Comparison of ENCODE assay signal across 15 cellular contexts in the genomic region with DNA sequence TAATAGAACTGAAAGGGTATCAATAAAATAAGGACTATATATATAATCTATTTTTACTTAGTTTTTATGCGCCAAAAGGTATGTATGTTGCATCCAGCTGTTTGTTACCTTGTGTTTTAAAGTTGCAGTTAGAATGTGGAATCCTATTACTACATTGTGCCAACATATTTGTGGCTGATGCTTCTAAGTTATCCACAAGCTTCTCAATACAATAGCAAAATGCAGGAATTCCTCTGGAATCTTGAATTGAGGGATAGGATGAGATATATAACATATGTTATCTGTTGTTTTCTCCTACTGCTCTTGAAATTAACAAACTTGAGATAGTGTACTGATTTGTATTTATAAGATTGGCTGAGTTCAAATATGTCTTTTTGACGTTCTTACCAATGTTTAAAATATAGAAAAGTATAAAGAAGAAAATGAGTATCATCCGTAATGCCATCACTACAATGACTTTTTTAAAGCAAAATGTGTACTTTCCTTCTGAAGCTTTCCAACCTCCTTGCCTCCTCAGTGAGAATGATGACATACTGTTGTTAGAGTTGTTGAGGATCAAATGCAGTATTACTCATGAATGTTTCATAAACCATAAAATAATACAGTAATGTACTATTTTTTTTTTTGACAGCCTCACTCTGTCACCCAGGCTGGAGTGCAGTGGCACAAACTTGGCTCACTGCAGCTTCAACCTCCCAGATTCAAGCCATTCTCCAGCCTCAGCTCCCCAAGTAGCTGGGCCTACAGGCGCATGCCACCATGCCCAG. TPM values are rescaled to one million over a fixed set of nuclear protein-coding genes. Genes with fewer than 3 reads are reported as not detected.
DNase-seq lines count a peak whose midpoint lies in the region; ATAC-seq and TF ChIP-seq lines count a peak whose summit lies in the region.
"Had no signal": no experiment of that assay in that cellular context is flagged by ENCODE, and none has a peak within 500 bp of the region (broad histone marks: within the 10 kb centered on the region; RNA-seq: fewer than 3 reads in every experiment).

No MANE protein-coding gene starts in this region.

- peaks cover 23% of the 10 kb centered on the region for H3K4me1 ChIP-seq in fibroblast of lung (ENCODE audit: control insufficient read depth, extremely low read depth, insufficient read depth, low read length)
- H3K4me1 ChIP-seq: SJCRH30 had no signal

- peak; percentile 58 for ATAC-seq in activated T-cell treated with anti-CD3 and anti-CD28 coated beads, Interleukin-2, amount 50 U/mL, for 4 hours
- ATAC-seq in SK-N-SH treated with all-trans-retinoic acid at 6 μM for 48 hours (peak; percentile 58), GM19324 (IDR thresholded peaks at IDR 0.05; ENCODE audit: low FRiP score, unreplicated experiment) (no peak), HG03139 (IDR thresholded peaks at IDR 0.05; ENCODE audit: unreplicated experiment) (no peak)
- ATAC-seq: body of pancreas had no signal

- peaks cover 100% of the 10 kb centered on the region for H3K79me2 ChIP-seq in fibroblast of lung (ENCODE audit: control insufficient read depth, insufficient read depth, low read length)

- peak overlapping the region in 1 of 4 experiments; percentile 42 for H3K4me3 ChIP-seq in fibroblast of lung (replicated peaks in 1 of 4; ENCODE audit: control extremely low read depth in 1 of 4, insufficient read depth in 1 of 4, low read depth in 3 of 4, low read length in 4 of 4)
- H3K4me3 ChIP-seq: body of pancreas, SJCRH30 had no signal

- no peak overlapping the region for H2AFZ ChIP-seq in fibroblast of lung (ENCODE audit: low read length)

- no peaks in the 10 kb centered on the region for H3K27me3 ChIP-seq in fibroblast of lung (ENCODE audit: control insufficient read depth, insufficient read depth, low read length)
- H3K27me3 ChIP-seq: body of pancreas, SJCRH30 had no signal

- H3K27ac ChIP-seq in fibroblast of lung (ENCODE audit: insufficient read depth, low read length) = peak overlapping the region; percentile 23
- H3K27ac ChIP-seq: body of pancreas, C4-2B, SJCRH30 had no signal

- DNase-seq in activated T-cell treated with anti-CD3 and anti-CD28 coated beads, Interleukin-2, amount 50 U/mL, for 4 hours = no peak
- DNase-seq in activated T-cell treated with anti-CD3 and anti-CD28 coated beads for 4 hours = no peak
- peak; percentile 78 to 79 for DNase-seq in fibroblast of lung (ENCODE audit: low read depth in 2 of 2)
- no peak for DNase-seq in NCI-H774 (lab: John Stamatoyannopoulos, UW)
- DNase-seq: activated CD4-positive, alpha-beta T cell treated with anti-CD3 and anti-CD28 coated beads for 1 hour; body of pancreas; NCI-H446; occipital lobe; SJCRH30; stimulated activated naive CD4-positive, alpha-beta T cell had no signal

- peaks cover 38% of the 10 kb centered on the region for H3K36me3 Mint-ChIP-seq in activated T-cell treated with anti-CD3 and anti-CD28 coated beads, Interleukin-2, amount 50 U/mL, for 4 hours (ENCODE audit: insufficient read depth)
- peaks cover 64% of the 10 kb centered on the region for H3K36me3 Mint-ChIP-seq in stimulated activated naive CD8-positive, alpha-beta T cell treated with anti-CD3 and anti-CD28 coated beads, Interleukin-15, Interleukin-2, amounts not matched to agents 100 ng/mL and 50 ng/mL, for 24 hours (ENCODE audit: low read depth)

- peak overlapping the region; percentile 67 for H3K4me2 ChIP-seq in fibroblast of lung (ENCODE audit: extremely low read depth, insufficient read depth, low read length)

- peak overlapping the region; percentile 58 for H3K4me3 Mint-ChIP-seq in activated T-cell treated with anti-CD3 and anti-CD28 coated beads, Interleukin-2, amount 50 U/mL, for 4 hours
- peak overlapping the region; percentile 64 for H3K4me3 Mint-ChIP-seq in stimulated activated naive CD8-positive, alpha-beta T cell treated with anti-CD3 and anti-CD28 coated beads, Interleukin-15, Interleukin-2, amounts not matched to agents 100 ng/mL and 50 ng/mL, for 24 hours

- H3K27ac Mint-ChIP-seq in stimulated activated naive CD8-positive, alpha-beta T cell treated with anti-CD3 and anti-CD28 coated beads, Interleukin-15, Interleukin-2, amounts not matched to agents 100 ng/mL and 50 ng/mL, for 24 hours = peak overlapping the region; percentile 82

- no peak for TF ChIP-seq CTCF in fibroblast of lung (conservative IDR thresholded peaks at IDR 0.05 in 1 of 2, IDR thresholded peaks at IDR 0.05 in 1 of 2; ENCODE audit: low read depth in 1 of 2, low read length in 2 of 2)

- H3K36me3 ChIP-seq in fibroblast of lung (ENCODE audit: control insufficient read depth, insufficient read depth, low read length) = no peaks in the 10 kb centered on the region

- H3K9me3 ChIP-seq in fibroblast of lung (ENCODE audit: control insufficient read depth, insufficient read depth, low read depth, low read length) = no peaks in the 10 kb centered on the region
- H3K9me3 ChIP-seq: body of pancreas had no signal

- peaks cover 7% of the 10 kb centered on the region for H4K20me1 ChIP-seq in fibroblast of lung (ENCODE audit: control insufficient read depth, extremely low read depth, insufficient read depth, low read length)

- no peak overlapping the region for H3K9ac ChIP-seq in fibroblast of lung (ENCODE audit: insufficient read depth, low read length)

- H3K9me3 Mint-ChIP-seq in activated T-cell treated with anti-CD3 and anti-CD28 coated beads, Interleukin-2, amount 50 U/mL, for 4 hours = no peaks in the 10 kb centered on the region
- no peaks in the 10 kb centered on the region for H3K9me3 Mint-ChIP-seq in stimulated activated naive CD8-positive, alpha-beta T cell treated with anti-CD3 and anti-CD28 coated beads, Interleukin-15, Interleukin-2, amounts not matched to agents 100 ng/mL and 50 ng/mL, for 24 hours

- no peaks in the 10 kb centered on the region for H3K27me3 Mint-ChIP-seq in activated T-cell treated with anti-CD3 and anti-CD28 coated beads, Interleukin-2, amount 50 U/mL, for 4 hours (ENCODE audit: low read depth)
- no peaks in the 10 kb centered on the region for H3K27me3 Mint-ChIP-seq in stimulated activated naive CD8-positive, alpha-beta T cell treated with anti-CD3 and anti-CD28 coated beads, Interleukin-15, Interleukin-2, amounts not matched to agents 100 ng/mL and 50 ng/mL, for 24 hours

- H3K4me1 Mint-ChIP-seq in activated T-cell treated with anti-CD3 and anti-CD28 coated beads, Interleukin-2, amount 50 U/mL, for 4 hours (ENCODE audit: low read depth) = peaks cover 79% of the 10 kb centered on the region
- H3K4me1 Mint-ChIP-seq in stimulated activated naive CD8-positive, alpha-beta T cell treated with anti-CD3 and anti-CD28 coated beads, Interleukin-15, Interleukin-2, amounts not matched to agents 100 ng/mL and 50 ng/mL, for 24 hours (ENCODE audit: low read depth) = peaks cover 94% of the 10 kb centered on the region

TF ChIP-seq in SK-N-SH treated with all-trans-retinoic acid at 6 μM for 48 hours, 23 proteins besides CTCF, POLR2A, EP300 and RAD21:
- TF ChIP-seq ESRRG (CRISPR knock-in tag; IDR thresholded peaks at IDR 0.05) = no peak
- TF ChIP-seq, protein P1, sequence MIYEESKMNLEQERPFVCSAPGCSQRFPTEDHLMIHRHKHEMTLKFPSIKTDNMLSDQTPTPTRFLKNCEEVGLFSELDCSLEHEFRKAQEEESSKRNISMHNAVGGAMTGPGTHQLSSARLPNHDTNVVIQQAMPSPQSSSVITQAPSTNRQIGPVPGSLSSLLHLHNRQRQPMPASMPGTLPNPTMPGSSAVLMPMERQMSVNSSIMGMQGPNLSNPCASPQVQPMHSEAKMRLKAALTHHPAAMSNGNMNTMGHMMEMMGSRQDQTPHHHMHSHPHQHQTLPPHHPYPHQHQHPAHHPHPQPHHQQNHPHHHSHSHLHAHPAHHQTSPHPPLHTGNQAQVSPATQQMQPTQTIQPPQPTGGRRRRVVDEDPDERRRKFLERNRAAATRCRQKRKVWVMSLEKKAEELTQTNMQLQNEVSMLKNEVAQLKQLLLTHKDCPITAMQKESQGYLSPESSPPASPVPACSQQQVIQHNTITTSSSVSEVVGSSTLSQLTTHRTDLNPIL (CRISPR knock-in tag; IDR thresholded peaks at IDR 0.05; ENCODE audit: low read depth) = no peak
- TF ChIP-seq ARNTL (CRISPR knock-in tag; IDR thresholded peaks at IDR 0.05; ENCODE audit: borderline replicate concordance, low read depth) = no peak
TF ChIP-seq in SK-N-SH treated with all-trans-retinoic acid at 6 μM for 48 hours: peak in this region for 0.

RNA-seq across cellular contexts. Expression of a gene that starts 6.6 kb away (rescaled TPM):
- 100 to 1,000 TPM; 172 to 213 (median 188) TPM for total RNA-seq in activated T-cell treated with anti-CD3 and anti-CD28 coated beads, Interleukin-2, amount 50 U/mL, for 4 hours
- 121 and 194 TPM in 2 replicates for total RNA-seq in fibroblast of lung
- 293 and 383 TPM in 2 replicates for polyA plus RNA-seq in fibroblast of lung
- 198 and 239 TPM in 2 replicates for polyA plus RNA-seq in fibroblast of lung (2012)
- 8.8 and 13.9 TPM in 2 replicates for polyA minus RNA-seq in fibroblast of lung (ENCODE audit: low replicate concordance)

Comparison
In these comparisons a context has a peak if more than half of its experiments do, and no peak if none do; other contexts are left out.
1. ATAC-seq: peak in activated T-cell treated with anti-CD3 and anti-CD28 coated beads, Interleukin-2, amount 50 U/mL, for 4 hours (2 of 2) and SK-N-SH treated with all-trans-retinoic acid at 6 μM for 48 hours (single experiment); none in GM19324 (single experiment) and HG03139 (single experiment).
2. DNase-seq: peak in fibroblast of lung (2 of 2); none in activated T-cell treated with anti-CD3 and anti-CD28 coated beads, Interleukin-2, amount 50 U/mL, for 4 hours (single experiment), activated T-cell treated with anti-CD3 and anti-CD28 coated beads for 4 hours (single experiment) and NCI-H774 (single experiment).